ENCODE assay signal across 8 cellular contexts in the genomic region with DNA sequence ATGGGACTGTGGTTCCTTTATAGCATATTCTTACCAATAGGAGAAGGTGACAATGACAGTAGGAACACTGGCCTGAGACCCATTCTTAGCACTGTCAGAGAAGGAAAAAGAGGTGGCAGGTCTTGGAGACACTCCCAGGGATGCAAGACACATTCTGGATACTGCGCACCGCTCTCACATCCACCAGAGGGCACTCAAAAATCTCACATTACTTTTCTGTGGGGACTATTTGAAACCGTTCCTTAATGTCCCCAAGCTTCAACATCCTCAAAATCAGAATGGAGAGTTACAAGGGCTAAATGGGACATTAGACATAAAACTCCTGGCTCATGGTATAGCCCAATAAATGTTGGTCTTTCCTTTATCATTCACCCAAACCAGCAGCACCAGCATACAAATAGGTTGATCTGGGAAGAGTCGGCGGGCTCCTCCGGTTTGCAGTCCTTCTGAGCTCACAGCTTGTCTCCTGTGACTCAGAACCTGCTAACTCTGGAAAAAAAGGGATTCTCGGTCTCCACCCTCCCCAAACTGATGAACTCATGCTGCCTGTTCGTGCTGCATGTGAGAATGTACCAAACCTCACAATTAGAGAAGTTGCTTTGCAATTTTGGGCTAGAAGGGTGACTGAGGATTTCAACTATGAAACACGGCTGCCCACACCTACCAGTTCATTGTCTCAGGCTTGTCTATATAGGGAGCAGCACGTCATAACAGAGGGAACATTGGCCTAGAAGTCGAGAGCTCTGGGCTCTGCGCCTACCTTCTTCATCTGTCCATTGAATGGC. TPM values are rescaled to one million over a fixed set of nuclear protein-coding genes. Genes with fewer than 3 reads are reported as not detected.
DNase-seq lines count a peak whose midpoint lies in the region; ATAC-seq and TF ChIP-seq lines count a peak whose summit lies in the region.

No MANE protein-coding gene starts in this region.

- peaks cover 38% of the 10 kb centered on the region for H3K4me1 Mint-ChIP-seq in activated CD4-positive, alpha-beta T cell treated with anti-CD3 and anti-CD28 coated beads for 36 hours

- peak overlapping the region; percentile 60 for H2AFZ ChIP-seq in PC-3 (ENCODE audit: low read length)

- H3K27me3 ChIP-seq in PC-3 (ENCODE audit: low read length) (no peaks in the 10 kb centered on the region), dorsolateral prefrontal cortex (no peaks in the 10 kb centered on the region), aorta (ENCODE audit: control insufficient read depth in 1 of 2, insufficient read depth in 2 of 2, low read length in 1 of 2) (peaks cover 0 to 1% of the 10 kb centered on the region in 2 donors)

- peaks cover 64% of the 10 kb centered on the region for H3K36me3 Mint-ChIP-seq in activated CD4-positive, alpha-beta T cell treated with anti-CD3 and anti-CD28 coated beads for 36 hours (ENCODE audit: low read depth)

- intact Hi-C loops in activated CD4-positive, alpha-beta T cell treated with anti-CD3 and anti-CD28 coated beads for 36 hours (cut with DNase I, micrococcal nuclease): loop anchor here in 1 of 2 experiments (1.0 to 10.0 kb wide), 2 partner anchors 113 to 152 kb away; no protein-coding TSS in a partner anchor
- intact Hi-C loops in PC-3 (cut with micrococcal nuclease) (loop anchor here (1.0 to 5.0 kb wide), 4 partner anchors 79 to 152 kb away; no protein-coding TSS in a partner anchor), dorsolateral prefrontal cortex (cut with DNase I) (loop anchor here (2.0 kb wide), 1 partner anchor 153 kb away; no protein-coding TSS in a partner anchor), aorta (cut with DNase I) (loop anchor here (1.0 to 5.0 kb wide), 3 partner anchors 79 to 153 kb away; no protein-coding TSS in a partner anchor)

- H3K9me2 ChIP-seq in PC-3 (replicated peaks; ENCODE audit: low read length): no peaks in the 10 kb centered on the region

- TF ChIP-seq CTCF in PC-3 (conservative IDR thresholded peaks at IDR 0.05; ENCODE audit: low read depth, low read length) (peak; percentile 92), dorsolateral prefrontal cortex (IDR thresholded peaks at IDR 0.05 in 54 of 56, conservative IDR thresholded peaks at IDR 0.05 in 2 of 56; ENCODE audit: low read depth in 1 of 56, partially characterized antibody in 56 of 56) (peak; percentile 29 to 89 (median 68))

- CTCF ChIA-PET in activated CD4-positive, alpha-beta T cell treated with anti-CD3 and anti-CD28 coated beads for 36 hours (lab: Charles Lee): interaction anchor here (0.6 to 3.0 kb wide), 11 partner anchors 8 to 187 kb away, joined by 3 to 16 read pairs (median 3); no protein-coding TSS in a partner anchor
- CTCF ChIA-PET in PC-3 (lab: Charles Lee): interaction anchor here (0.5 to 2.0 kb wide), 7 partner anchors 9 to 208 kb away, joined by 4 to 15 read pairs (median 4); no protein-coding TSS in a partner anchor

- DNase-seq in activated CD4-positive, alpha-beta T cell treated with anti-CD3 and anti-CD28 coated beads for 36 hours: peak; percentile 42
- DNase-seq in activated CD4-positive, alpha-beta T cell treated with anti-CD3 and anti-CD28 coated beads, Interleukin-2, amount 50 U/mL, for 1 hour: no peak
- peak; percentile 20 for DNase-seq in HuH-7.5 (ENCODE audit: low spot score)
- DNase-seq in PC-3: peak; percentile 76
- peak in 7 of 10 donors; percentile 10 to 52 (median 42) for DNase-seq in dorsolateral prefrontal cortex
- peak; percentile 77 for DNase-seq in medulla oblongata (ENCODE audit: extremely low spot score)
- DNase-seq in aorta: no peak

- peak overlapping the region; percentile 41; the same call in 1 of the 2 replicates for H3K4me3 ChIP-seq in PC-3 (ENCODE audit: low read length)
- no peak overlapping the region for H3K4me3 ChIP-seq in dorsolateral prefrontal cortex
- no peak overlapping the region for H3K4me3 ChIP-seq in aorta (ENCODE audit: low read length in 2 of 2)

- peak overlapping the region; percentile 75 for H3K4me2 ChIP-seq in PC-3 (ENCODE audit: low read length)

- H3K36me3 ChIP-seq in PC-3 (ENCODE audit: low read depth, low read length) (no peaks in the 10 kb centered on the region), aorta (ENCODE audit: control insufficient read depth in 1 of 2, insufficient read depth in 2 of 2, low read length in 1 of 2) (no peaks in the 10 kb centered on the region)

- H3K4me3 Mint-ChIP-seq in activated CD4-positive, alpha-beta T cell treated with anti-CD3 and anti-CD28 coated beads for 36 hours: no peak overlapping the region

- no peaks in the 10 kb centered on the region for H3K79me2 ChIP-seq in PC-3 (ENCODE audit: low read length)

- no TSS peak for BruUV-seq in PC-3 (replicated peaks; lab: Mats Ljungman, UMichigan)

- H3K9ac ChIP-seq in PC-3 (ENCODE audit: low read length): no peak overlapping the region

- H4K20me1 ChIP-seq in PC-3 (ENCODE audit: low read length): no peaks in the 10 kb centered on the region

- H3K4me1 ChIP-seq in PC-3 (ENCODE audit: insufficient read depth, low read length) (peaks cover 13% of the 10 kb centered on the region), aorta (ENCODE audit: control insufficient read depth in 1 of 2, insufficient read depth in 2 of 2, low read length in 2 of 2) (no peaks in the 10 kb centered on the region)

- no peak overlapping the region for H3K27ac Mint-ChIP-seq in activated CD4-positive, alpha-beta T cell treated with anti-CD3 and anti-CD28 coated beads for 36 hours

- no peaks in the 10 kb centered on the region for H3F3A ChIP-seq in PC-3 (ENCODE audit: low read length, unreplicated experiment)

- H3K9me3 ChIP-seq in PC-3 (ENCODE audit: low read length) (no peaks in the 10 kb centered on the region), aorta (ENCODE audit: control insufficient read depth, low read length) (peaks cover 2% of the 10 kb centered on the region)

- 52 to 56% methylated on average over 12 of the region's 12 CpGs for whole genome bisulfite sequencing in aorta, 2 donors

- ATAC-seq in activated CD4-positive, alpha-beta T cell treated with anti-CD3 and anti-CD28 coated beads for 36 hours: no peak
- peak; percentile 94 for ATAC-seq in PC-3
- ATAC-seq in aorta (ENCODE audit: low FRiP score): peak; percentile 77
- no peak for ATAC-seq in HG03521 (IDR thresholded peaks at IDR 0.05; ENCODE audit: unreplicated experiment)

- POLR2A ChIA-PET in activated CD4-positive, alpha-beta T cell treated with anti-CD3 and anti-CD28 coated beads for 36 hours (lab: Charles Lee): no interaction called here
- POLR2A ChIA-PET in PC-3 (lab: Charles Lee; ENCODE audit: unreplicated experiment): interaction anchor here (0.5 to 0.7 kb wide), 4 partner anchors 50 to 1095 kb away, joined by 3 to 4 read pairs (median 3); no protein-coding TSS in a partner anchor

- H3K9me3 Mint-ChIP-seq in activated CD4-positive, alpha-beta T cell treated with anti-CD3 and anti-CD28 coated beads for 36 hours (ENCODE audit: low read depth): no peaks in the 10 kb centered on the region

- no peaks in the 10 kb centered on the region for H3K27me3 Mint-ChIP-seq in activated CD4-positive, alpha-beta T cell treated with anti-CD3 and anti-CD28 coated beads for 36 hours

- H3K27ac ChIP-seq in PC-3 (ENCODE audit: low read length): no peak overlapping the region
- H3K27ac ChIP-seq in dorsolateral prefrontal cortex: peak overlapping the region in 5 of 59 donors; percentile 1 to 28 (median 10)
- H3K27ac ChIP-seq in aorta (ENCODE audit: low read depth in 1 of 2, low read length in 2 of 2): no peak overlapping the region

RNA-seq across cellular contexts. Expression of gene IL12RB2, which starts 40.2 kb away (rescaled TPM):
- total RNA-seq in activated CD4-positive, alpha-beta T cell treated with anti-CD3 and anti-CD28 coated beads for 36 hours: 10 to 100 TPM; 77.9 to 99.2 TPM
- 0.81 TPM in 1 of 2 replicates, not detected in the other for total RNA-seq in PC-3 (2014; rRNA removed)
- 10 to 100 TPM in 13 of 120 experiments, 1 to 10 TPM in 107; 2.6 to 14.5 (median 7.0) TPM for total RNA-seq in dorsolateral prefrontal cortex
- 1 to 10 TPM in 1 of 2 donors, under 1 TPM in 1; 0.88 to 5.3 TPM for total RNA-seq in aorta
- under 1 TPM in 1 of 2 donors, not detected in 1; 0.08 TPM for polyA plus RNA-seq in aorta

Comparison
In these comparisons a context has a peak if more than half of its experiments do, and no peak if none do; other contexts are left out.
1. DNase-seq: peak in activated CD4-positive, alpha-beta T cell treated with anti-CD3 and anti-CD28 coated beads for 36 hours (single experiment), HuH-7.5 (single experiment), PC-3 (single experiment), dorsolateral prefrontal cortex (7 of 10) and medulla oblongata (single experiment); none in activated CD4-positive, alpha-beta T cell treated with anti-CD3 and anti-CD28 coated beads, Interleukin-2, amount 50 U/mL, for 1 hour (single experiment) and aorta (0 of 2).
2. ATAC-seq: peak in PC-3 (single experiment) and aorta (single experiment); none in activated CD4-positive, alpha-beta T cell treated with anti-CD3 and anti-CD28 coated beads for 36 hours (single experiment) and HG03521 (single experiment).
3. RNA of gene IL12RB2, which starts 40.2 kb away (total RNA-seq): 77.9 to 99.2 TPM in activated CD4-positive, alpha-beta T cell treated with anti-CD3 and anti-CD28 coated beads for 36 hours; 2.6 to 14.5 TPM in dorsolateral prefrontal cortex, 0.88 to 5.3 TPM in aorta and 0.81 TPM in PC-3; every median in the first group is over 4 times any median in the second.